8 cellular contexts compared by ENCODE assay signal in genomic region chrX:19990519-19991349, GRCh38. TPM values are rescaled to one million over a fixed set of nuclear protein-coding genes. Genes with fewer than 3 reads are reported as not detected.
DNase-seq lines count a peak whose midpoint lies in the region; ATAC-seq and TF ChIP-seq lines count a peak whose summit lies in the region.

Gene BCLAF3, minus strand, starts transcription at chrX:19991061. Its CDS starts 20,797 bp downstream, at chrX:19970264.

- H3K9me3 Mint-ChIP-seq in Calu3 (ENCODE audit: low read depth, unreplicated experiment) = no peaks in the 10 kb centered on the region

- ATAC-seq in GM21367 (IDR thresholded peaks at IDR 0.05; ENCODE audit: unreplicated experiment) = peak; percentile 95
- peak; percentile 99 for ATAC-seq in mucosa of descending colon

- H3K4me1 Mint-ChIP-seq in Calu3 (ENCODE audit: low read depth, unreplicated experiment) = peaks cover 9% of the 10 kb centered on the region

- BruUV-seq in Calu3 (replicated peaks; lab: Mats Ljungman, UMichigan) = no TSS peak

- H3K4me3 Mint-ChIP-seq in Calu3 (ENCODE audit: low read depth, unreplicated experiment) = peak within 1 kb of the TSS; percentile 71

- H3K9me3 ChIP-seq in mucosa of descending colon = no peaks in the 10 kb centered on the region

- TF ChIP-seq CTCF in Calu3 (IDR thresholded peaks at IDR 0.05; ENCODE audit: unreplicated experiment) (peak; percentile 86), mucosa of descending colon (IDR thresholded peaks at IDR 0.05) (peak; percentile 67)

- H3K36me3 Mint-ChIP-seq in Calu3 (ENCODE audit: insufficient read depth, unreplicated experiment) = peaks cover 13% of the 10 kb centered on the region

- peak within 1 kb of the TSS; percentile 36 for H3K27ac Mint-ChIP-seq in Calu3 (ENCODE audit: unreplicated experiment)

- DNase-seq in Calu3 = peak; percentile 95
- peak; percentile 86 for DNase-seq in HT1080 (ENCODE audit: low read depth)
- peak; percentile 85 for DNase-seq in NOMO-1 treated with DMSO at 0.1 percent for 48 hours (lab: John Stamatoyannopoulos, UW; ENCODE audit: unreplicated experiment)
- peak; percentile 84 for DNase-seq in activated CD8-positive, alpha-beta memory T cell treated with anti-CD3 and anti-CD28 coated beads, Interleukin-2, amount 50 U/mL, for 4 hours
- DNase-seq in epidermal melanocyte (ENCODE audit: insufficient read length, low spot score) = peak; percentile 79
- DNase-seq in mucosa of descending colon = peak; percentile 88 to 93 (median 92)
- DNase-seq in stimulated activated CD8-positive, alpha-beta memory T cell treated with anti-CD3 and anti-CD28 coated beads, Interleukin-4, amount 100 ng/mL, for 1 hour (ENCODE audit: low read depth in 2 of 2, low spot score in 1 of 2) = peak; percentile 66 to 78

- CTCF ChIA-PET in Calu3 (lab: Charles Lee) = interaction anchor here (1.3 kb wide), 1 partner anchor 77 kb away, joined by 6 read pairs; no protein-coding TSS in a partner anchor

- H3K36me3 ChIP-seq in mucosa of descending colon (ENCODE audit: low read depth) = no peaks in the 10 kb centered on the region

- H3K27me3 Mint-ChIP-seq in Calu3 (ENCODE audit: unreplicated experiment) = peaks cover 10% of the 10 kb centered on the region

- no peaks in the 10 kb centered on the region for H3K4me1 ChIP-seq in mucosa of descending colon (ENCODE audit: low read depth)

- intact Hi-C loops in Calu3 (cut with micrococcal nuclease; ENCODE audit: unreplicated experiment) = loop anchor here (2.0 kb wide), 2 partner anchors 76 to 84 kb away; no protein-coding TSS in a partner anchor
- intact Hi-C loops in mucosa of descending colon (cut with DNase I, micrococcal nuclease) = loop anchor here in 1 of 2 donors (5.0 kb wide), 1 partner anchor 83 kb away; no protein-coding TSS in a partner anchor

- peak within 1 kb of the TSS; percentile 50 for H3K4me3 ChIP-seq in mucosa of descending colon

RNA-seq across cellular contexts. Expression of gene BCLAF3, which starts in this region (rescaled TPM):
- total RNA-seq in Calu3 (2022) (11.1 and 12.7 TPM in 2 replicates), mucosa of descending colon (10 to 100 TPM; 18.1 to 28.5 (median 20.0) TPM)
- total RNA-seq in HT1080 (2014; rRNA removed; shearing (Covaris generic)) = 1.1 and 1.9 TPM in 2 replicates
- 1.8 and 2.4 TPM in 2 replicates for polyA plus RNA-seq in HT1080 (2015; cell fraction: cytosol; rRNA removed)
- polyA plus RNA-seq in HT1080 (2015; cell fraction: nucleus; rRNA removed) = 9.9 and 11.6 TPM in 2 replicates

Comparison
In these comparisons a context has a peak if more than half of its experiments do, and no peak if none do; other contexts are left out.
1. Peak in every context shown above with its lines: DNase-seq, ATAC-seq and H3K4me3 ChIP-seq.